ENCODE assay signal across 1 cellular context in the genomic region with DNA sequence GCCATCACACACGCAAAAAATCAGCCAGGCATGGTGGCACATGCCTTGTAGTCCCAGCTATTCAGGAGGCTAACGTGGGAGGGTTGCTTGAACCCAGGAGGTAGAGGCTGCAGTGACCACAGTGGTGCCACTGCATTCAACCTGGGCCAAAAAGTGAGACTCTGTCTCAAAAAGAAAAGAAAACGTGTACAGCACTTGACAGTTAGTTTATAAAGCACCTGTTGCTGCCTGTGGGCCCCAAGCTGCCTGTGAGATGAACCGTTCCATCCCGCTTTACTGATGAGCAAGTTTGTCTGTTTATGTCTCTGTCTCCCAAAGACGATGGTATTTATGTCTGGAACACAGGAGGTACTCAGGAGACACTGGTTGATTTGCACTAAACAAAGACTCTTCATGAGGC.
TF ChIP-seq lines count a peak whose summit lies in the region.

No MANE protein-coding gene starts in this region.

TF ChIP-seq in HepG2, 621 proteins besides CTCF, POLR2A, EP300 and RAD21:
- TF ChIP-seq DNMT1 (CRISPR knock-in tag; IDR thresholded peaks at IDR 0.05) = no peak
- TF ChIP-seq ZNF337 (CRISPR knock-in tag; IDR thresholded peaks at IDR 0.05; ENCODE audit: borderline replicate concordance, low read depth) = no peak
- TF ChIP-seq ZNF317 (CRISPR knock-in tag; IDR thresholded peaks at IDR 0.05) = no peak
- TF ChIP-seq SNAI1 (CRISPR knock-in tag; IDR thresholded peaks at IDR 0.05; ENCODE audit: borderline replicate concordance) = no peak
- TF ChIP-seq, protein P1, sequence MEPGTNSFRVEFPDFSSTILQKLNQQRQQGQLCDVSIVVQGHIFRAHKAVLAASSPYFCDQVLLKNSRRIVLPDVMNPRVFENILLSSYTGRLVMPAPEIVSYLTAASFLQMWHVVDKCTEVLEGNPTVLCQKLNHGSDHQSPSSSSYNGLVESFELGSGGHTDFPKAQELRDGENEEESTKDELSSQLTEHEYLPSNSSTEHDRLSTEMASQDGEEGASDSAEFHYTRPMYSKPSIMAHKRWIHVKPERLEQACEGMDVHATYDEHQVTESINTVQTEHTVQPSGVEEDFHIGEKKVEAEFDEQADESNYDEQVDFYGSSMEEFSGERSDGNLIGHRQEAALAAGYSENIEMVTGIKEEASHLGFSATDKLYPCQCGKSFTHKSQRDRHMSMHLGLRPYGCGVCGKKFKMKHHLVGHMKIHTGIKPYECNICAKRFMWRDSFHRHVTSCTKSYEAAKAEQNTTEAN (CRISPR knock-in tag; conservative IDR thresholded peaks at IDR 0.05) = no peak
